Comparison of ENCODE assay signal across 8 cellular contexts in the genomic region with DNA sequence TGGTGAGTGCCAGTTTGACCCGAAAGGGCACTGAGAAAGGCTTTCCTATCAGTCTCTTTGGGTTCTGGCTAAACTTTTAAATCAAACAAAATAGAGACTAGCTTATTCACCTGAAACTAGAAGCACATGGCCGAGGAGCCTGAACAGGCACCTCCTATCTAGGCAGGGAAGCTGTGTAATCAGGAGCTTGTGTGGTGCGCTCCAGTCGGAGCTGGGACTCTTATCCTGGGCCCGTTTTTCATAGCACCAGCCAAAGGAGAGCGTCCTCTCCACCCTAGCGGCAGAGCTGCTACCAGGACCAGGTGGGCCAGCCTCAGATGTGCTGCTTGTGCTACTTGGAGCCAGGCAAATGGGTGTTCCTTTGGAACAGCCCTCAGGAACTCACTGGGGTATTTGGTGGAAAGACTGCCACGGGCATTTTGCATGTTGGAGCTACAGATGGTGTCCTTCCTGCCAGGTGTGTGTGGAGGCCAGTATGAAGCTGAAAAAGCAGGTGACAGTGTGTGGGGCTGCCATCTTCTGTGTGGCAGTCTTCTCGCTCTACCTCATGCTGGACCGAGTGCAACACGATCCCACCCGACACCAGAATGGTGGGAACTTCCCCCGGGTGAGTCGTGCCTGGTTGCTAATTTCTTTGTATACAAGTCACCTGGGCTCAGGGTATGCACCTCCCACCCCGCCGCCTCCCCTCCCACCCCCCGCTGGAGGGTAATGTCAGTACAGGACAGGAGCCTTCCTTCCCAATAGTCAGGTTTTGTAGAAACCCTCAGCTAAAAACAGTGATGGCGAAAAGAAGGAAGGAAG. TPM values are rescaled to one million over a fixed set of nuclear protein-coding genes. Genes with fewer than 3 reads are reported as not detected.
DNase-seq lines count a peak whose midpoint lies in the region; ATAC-seq and TF ChIP-seq lines count a peak whose summit lies in the region.

No MANE protein-coding gene starts in this region.

- intact Hi-C loops in Calu3 (cut with micrococcal nuclease; ENCODE audit: unreplicated experiment) (no loop called here), body of pancreas (cut with DNase I) (no loop called here), left colon (cut with DNase I, micrococcal nuclease) (no loop called here), testis (cut with DNase I; ENCODE audit: low total_unique reads) (no loop called here)

- H3K4me3 ChIP-seq in body of pancreas, result peak overlapping the region in 1 of 2 donors; percentile 45
- H3K4me3 ChIP-seq in testis, result peak overlapping the region; percentile 65 to 74

- no peaks in the 10 kb centered on the region for H3K9me3 Mint-ChIP-seq in Calu3 (ENCODE audit: low read depth, unreplicated experiment)

- no peaks in the 10 kb centered on the region for H3K27me3 ChIP-seq in body of pancreas
- no peaks in the 10 kb centered on the region for H3K27me3 ChIP-seq in testis

- peaks cover 10% of the 10 kb centered on the region for H3K4me1 Mint-ChIP-seq in Calu3 (ENCODE audit: low read depth, unreplicated experiment)

- H3K36me3 ChIP-seq in body of pancreas (replicated peaks in 1 of 2; ENCODE audit: insufficient read depth in 1 of 2, low read depth in 2 of 2), result peaks cover 0 to 7% of the 10 kb centered on the region in 2 donors
- no peaks in the 10 kb centered on the region for H3K36me3 ChIP-seq in testis (ENCODE audit: low read depth, missing control alignments)

- BruUV-seq in Calu3 (replicated peaks; lab: Mats Ljungman, UMichigan), result TSS peak; percentile 30

- CTCF ChIA-PET in Calu3 (lab: Charles Lee), result interaction anchor here (2.4 kb wide), 1 partner anchor 27 kb away, joined by 17 read pairs; a partner anchor contains a TSS

- H3K27me3 Mint-ChIP-seq in Calu3 (ENCODE audit: unreplicated experiment), result no peaks in the 10 kb centered on the region

- TF ChIP-seq POLR2A in body of pancreas (IDR thresholded peaks at IDR 0.05) (no peak), testis (IDR thresholded peaks at IDR 0.05) (no peak)

- WGBS in body of pancreas, 2 donors, result 45 to 48% methylated on average over 15 to 18 of the region's 18 CpGs
- 54 to 67% methylated on average over 14 to 18 of the region's 18 CpGs for WGBS in testis, 2 donors

- H3K4me1 ChIP-seq in body of pancreas (peaks cover 57% of the 10 kb centered on the region), testis (peaks cover 18% of the 10 kb centered on the region)

- peaks cover 13% of the 10 kb centered on the region for H3K36me3 Mint-ChIP-seq in Calu3 (ENCODE audit: insufficient read depth, unreplicated experiment)

- TF ChIP-seq CTCF in Calu3 (IDR thresholded peaks at IDR 0.05; ENCODE audit: unreplicated experiment) (no peak), body of pancreas (IDR thresholded peaks at IDR 0.05) (peak in 4 of 7 experiments; percentile 16 to 28 (median 20)), testis (IDR thresholded peaks at IDR 0.05) (no peak)

- H3K27ac Mint-ChIP-seq in Calu3 (ENCODE audit: unreplicated experiment), result peak overlapping the region; percentile 71

- H3K27ac ChIP-seq in body of pancreas, result peak overlapping the region; percentile 92 to 96 (median 94)
- peak overlapping the region; percentile 71 to 94 for H3K27ac ChIP-seq in testis

- H3K9me3 ChIP-seq in body of pancreas (no peaks in the 10 kb centered on the region), testis (no peaks in the 10 kb centered on the region)

- peak overlapping the region; percentile 91 for H3K4me3 Mint-ChIP-seq in Calu3 (ENCODE audit: low read depth, unreplicated experiment)

- DNase-seq in Calu3, result peak; percentile 44
- peak; percentile 24 to 45 for DNase-seq in Kasumi-1 (lab: John Stamatoyannopoulos, UW)
- peak; percentile 39 to 63 (median 60) for DNase-seq in body of pancreas
- peak in 1 of 2 donors; percentile 45 for DNase-seq in left colon
- peak; percentile 46 for DNase-seq in testis
- no peak for DNase-seq in cortex of kidney (lab: John Stamatoyannopoulos, UW)
- no peak for DNase-seq in mesenteric fat pad (ENCODE audit: low spot score)

- ATAC-seq in body of pancreas (peak; percentile 12), left colon (peak; percentile 47), GM19023 (IDR thresholded peaks at IDR 0.05; ENCODE audit: unreplicated experiment) (no peak)

RNA-seq across cellular contexts. Expression of a gene that starts 0.8 kb away (rescaled TPM):
- total RNA-seq in Calu3 (2022) (56.1 and 58.5 TPM in 2 replicates), body of pancreas (100 to 1,000 TPM in 1 of 2 donors, 10 to 100 TPM in 1; 78.9 to 138 TPM), left colon (10 to 100 TPM; 48.4 to 63.7 TPM), testis (100 to 1,000 TPM; 128 to 151 TPM), mesenteric fat pad (104 TPM)
- polyA plus RNA-seq in testis (ENCODE audit: insufficient read depth, low read depth, low replicate concordance), result 101 TPM

RNA-seq across cellular contexts. Expression of a gene that starts 19.6 kb away (rescaled TPM):
- total RNA-seq in Calu3 (2022) (1.6 and 1.7 TPM in 2 replicates), body of pancreas (10 to 100 TPM; 16.9 to 24.4 TPM), left colon (1 to 10 TPM; 5.1 to 10.0 TPM), testis (10 to 100 TPM; 18.6 to 23.1 TPM), mesenteric fat pad (68.4 TPM)
- 14.4 TPM for polyA plus RNA-seq in testis (ENCODE audit: insufficient read depth, low read depth, low replicate concordance)

RNA-seq across cellular contexts. Expression of a gene that starts 28.4 kb away (rescaled TPM):
- 25.1 and 26.7 TPM in 2 replicates for total RNA-seq in Calu3 (2022)
- 10 to 100 TPM; 13.8 to 14.5 TPM for total RNA-seq in body of pancreas
- total RNA-seq in left colon, result 10 to 100 TPM; 17.3 to 17.5 TPM
- total RNA-seq in testis, result 10 to 100 TPM; 16.7 to 18.3 TPM
- polyA plus RNA-seq in testis (ENCODE audit: insufficient read depth, low read depth, low replicate concordance), result 12.1 TPM
- total RNA-seq in mesenteric fat pad, result 17.1 TPM

RNA-seq across cellular contexts. Expression of a gene that starts 31.1 kb away (rescaled TPM):
- total RNA-seq in Calu3 (2022), result 66.5 and 66.7 TPM in 2 replicates
- total RNA-seq in body of pancreas, result 10 to 100 TPM; 42.8 to 85.0 TPM
- total RNA-seq in left colon, result 10 to 100 TPM; 53.0 to 58.1 TPM
- 10 to 100 TPM; 48.9 to 56.9 TPM for total RNA-seq in testis
- 59.6 TPM for polyA plus RNA-seq in testis (ENCODE audit: insufficient read depth, low read depth, low replicate concordance)
- 52.9 TPM for total RNA-seq in mesenteric fat pad

RNA-seq across cellular contexts. Expression of a gene that starts 35.5 kb away (rescaled TPM):
- total RNA-seq in Calu3 (2022) (61.7 and 76.6 TPM in 2 replicates), body of pancreas (100 to 1,000 TPM in 1 of 2 donors, 10 to 100 TPM in 1; 88.0 to 112 TPM), left colon (100 to 1,000 TPM in 1 of 2 donors, 10 to 100 TPM in 1; 74.0 to 101 TPM), testis (10 to 100 TPM; 23.1 to 32.1 TPM), mesenteric fat pad (99.8 TPM)
- 21.5 TPM for polyA plus RNA-seq in testis (ENCODE audit: insufficient read depth, low read depth, low replicate concordance)

Comparison
In these comparisons a context has a peak if more than half of its experiments do, and no peak if none do; other contexts are left out.
1. DNase-seq: peak in Calu3 (single experiment), Kasumi-1 (2 of 2), body of pancreas (4 of 4) and testis (single experiment); none in cortex of kidney (single experiment) and mesenteric fat pad (single experiment).
2. CTCF ChIP-seq: peak in body of pancreas (4 of 7); none in Calu3 (single experiment) and testis (0 of 3).